ENCODE assay signal across 22 cellular contexts in the genomic region with DNA sequence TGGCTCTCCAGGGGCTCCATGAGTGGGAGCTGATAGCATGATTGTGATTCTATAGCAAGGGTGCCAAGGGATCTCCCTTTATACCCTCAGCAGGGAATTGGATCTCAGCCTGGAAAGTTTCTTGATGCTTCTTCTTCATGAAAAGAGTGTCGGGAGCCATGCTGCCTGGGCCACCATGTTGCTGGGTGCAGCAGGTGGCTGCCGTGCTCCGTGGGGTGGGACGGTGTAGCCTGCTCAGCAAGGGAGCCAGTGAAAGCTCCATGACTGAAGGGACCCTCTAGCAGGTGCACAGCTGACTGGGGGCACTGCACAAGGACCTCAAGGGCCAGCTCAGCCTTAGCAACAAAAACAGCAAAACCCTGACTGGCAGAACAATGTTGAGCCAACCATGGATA.
DNase-seq lines count a peak whose midpoint lies in the region; TF ChIP-seq lines count a peak whose summit lies in the region.
"Had no signal": no experiment of that assay in that cellular context is flagged by ENCODE, and none has a peak within 500 bp of the region (broad histone marks: within the 10 kb centered on the region; RNA-seq: fewer than 3 reads in every experiment).

No MANE protein-coding gene starts in this region.

- H3K4me1 ChIP-seq in BLaER1, result peaks cover 96% of the 10 kb centered on the region
- H3K4me1 ChIP-seq: HAP-1 had no signal

- peaks cover 2% of the 10 kb centered on the region for H3K27me3 Mint-ChIP-seq in activated CD4-positive, alpha-beta T cell treated with anti-CD3 and anti-CD28 coated beads, Interleukin-2, amount 10 ng/mL, durations not matched to agents 24 days and 14 days
- peaks cover 6% of the 10 kb centered on the region for H3K27me3 Mint-ChIP-seq in osteocyte (ENCODE audit: unreplicated experiment)
- H3K27me3 Mint-ChIP-seq: B cell had no signal

- H3K9ac ChIP-seq in BLaER1, result no peak overlapping the region

- peak; percentile 46 for DNase-seq in activated CD4-positive, alpha-beta T cell treated with anti-CD3 and anti-CD28 coated beads, Interleukin-2, amount 10 ng/mL, durations not matched to agents 24 days and 14 days
- DNase-seq in activated CD4-positive, alpha-beta T cell treated with anti-CD3 and anti-CD28 coated beads for 1 hour, result no peak
- DNase-seq in osteocyte (ENCODE audit: extremely low spot score, unreplicated experiment) (peak; percentile 67), hypothalamus (lab: John Stamatoyannopoulos, UW) (no peak), SW480 (ENCODE audit: low spot score) (no peak)
- DNase-seq: DMS153; GOT3; HFFc6; KBM-7; MM.1S; NCI-H2029; NCI-H446; NCI-H524 treated with DMSO at 0.1 percent for 48 hours; NCI-H774; NK-92 treated with Interleukin-12 subunit alpha and Interleukin-12 subunit beta, amount 100 ng/mL, for 24 hours; PC-9; Right ventricle myocardium superior had no signal

- H3K27ac Mint-ChIP-seq in activated CD4-positive, alpha-beta T cell treated with anti-CD3 and anti-CD28 coated beads, Interleukin-2, amount 10 ng/mL, durations not matched to agents 24 days and 14 days, result no peak overlapping the region
- H3K27ac Mint-ChIP-seq in osteocyte (ENCODE audit: unreplicated experiment), result no peak overlapping the region
- H3K27ac Mint-ChIP-seq: B cell, HFFc6 had no signal

- H3K4me1 Mint-ChIP-seq in activated CD4-positive, alpha-beta T cell treated with anti-CD3 and anti-CD28 coated beads, Interleukin-2, amount 10 ng/mL, durations not matched to agents 24 days and 14 days, result peaks cover 9% of the 10 kb centered on the region
- no peaks in the 10 kb centered on the region for H3K4me1 Mint-ChIP-seq in osteocyte (ENCODE audit: unreplicated experiment)

- H3K9me3 ChIP-seq in BLaER1 (0 out of 2 replicates have a peak, but pooled peaks cover 3% of the 10 kb centered on the region), KOPT-K1 (ENCODE audit: insufficient read depth, low read length, poor library complexity, severe bottlenecking) (no peaks in the 10 kb centered on the region)
- H3K9me3 ChIP-seq: HAP-1 had no signal

- H3K4me2 ChIP-seq in BLaER1, result peak overlapping the region; percentile 94
- H3K4me2 ChIP-seq: PC-9 had no signal

- no peaks in the 10 kb centered on the region for H3K9me3 Mint-ChIP-seq in activated CD4-positive, alpha-beta T cell treated with anti-CD3 and anti-CD28 coated beads, Interleukin-2, amount 10 ng/mL, durations not matched to agents 24 days and 14 days
- H3K9me3 Mint-ChIP-seq in osteocyte (ENCODE audit: unreplicated experiment), result no peaks in the 10 kb centered on the region
- H3K9me3 Mint-ChIP-seq: HFFc6 had no signal

- no peak overlapping the region for H3K4me3 Mint-ChIP-seq in activated CD4-positive, alpha-beta T cell treated with anti-CD3 and anti-CD28 coated beads, Interleukin-2, amount 10 ng/mL, durations not matched to agents 24 days and 14 days
- H3K4me3 Mint-ChIP-seq in osteocyte (ENCODE audit: unreplicated experiment), result no peak overlapping the region
- H3K4me3 Mint-ChIP-seq: B cell, HFFc6 had no signal

- H3K27me3 ChIP-seq in BLaER1, result no peaks in the 10 kb centered on the region

- H3K4me3 ChIP-seq in BLaER1, result no peak overlapping the region
- H3K4me3 ChIP-seq: HAP-1, PC-9 had no signal

- H3K36me3 Mint-ChIP-seq in activated CD4-positive, alpha-beta T cell treated with anti-CD3 and anti-CD28 coated beads, Interleukin-2, amount 10 ng/mL, durations not matched to agents 24 days and 14 days (ENCODE audit: low read depth), result no peaks in the 10 kb centered on the region
- no peaks in the 10 kb centered on the region for H3K36me3 Mint-ChIP-seq in osteocyte (ENCODE audit: unreplicated experiment)

- no peaks in the 10 kb centered on the region for H4K20me1 ChIP-seq in BLaER1

- TF ChIP-seq CTCF in osteocyte (IDR thresholded peaks at IDR 0.05), result no peak

- H3K36me3 ChIP-seq in BLaER1 (no peaks in the 10 kb centered on the region), KOPT-K1 (ENCODE audit: insufficient read depth, low read length) (no peaks in the 10 kb centered on the region)
- H3K36me3 ChIP-seq: HAP-1 had no signal

- intact Hi-C loops in activated CD4-positive, alpha-beta T cell treated with anti-CD3 and anti-CD28 coated beads, Interleukin-2, amount 10 ng/mL, durations not matched to agents 24 days and 14 days (cut with micrococcal nuclease), result no loop called here

- H3K27ac ChIP-seq in BLaER1 (peak overlapping the region; percentile 84), KOPT-K1 (ENCODE audit: low read depth, low read length, poor library complexity, severe bottlenecking) (peak overlapping the region; percentile 93)
- H3K27ac ChIP-seq: 22Rv1, PC-9 had no signal

Comparison
In these comparisons a context has a peak if more than half of its experiments do, and no peak if none do; other contexts are left out.
1. DNase-seq: peak in activated CD4-positive, alpha-beta T cell treated with anti-CD3 and anti-CD28 coated beads, Interleukin-2, amount 10 ng/mL, durations not matched to agents 24 days and 14 days (single experiment) and osteocyte (single experiment); none in activated CD4-positive, alpha-beta T cell treated with anti-CD3 and anti-CD28 coated beads for 1 hour (single experiment), hypothalamus (0 of 51) and SW480 (single experiment).